30 cellular contexts compared by ENCODE assay signal in the genomic region with DNA sequence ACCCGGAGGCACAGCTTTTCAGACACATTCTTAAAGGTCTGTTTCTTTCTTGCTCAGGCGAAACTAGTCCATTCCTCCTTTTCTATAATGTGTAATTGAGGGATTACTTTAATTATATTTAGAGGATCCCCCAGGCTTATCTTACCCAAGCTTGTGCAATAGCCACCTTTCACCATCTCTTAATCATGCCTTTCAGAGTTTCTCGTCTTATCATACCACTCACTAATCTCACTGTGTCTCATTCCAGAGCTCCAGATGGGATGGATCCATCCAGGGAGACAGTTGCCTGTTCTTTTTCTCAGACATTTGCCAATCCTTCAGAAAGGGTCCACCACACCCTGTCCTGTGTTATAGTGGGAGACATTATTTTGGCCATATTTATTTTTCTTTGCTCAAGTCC. TPM values are rescaled to one million over a fixed set of nuclear protein-coding genes. Genes with fewer than 3 reads are reported as not detected.
DNase-seq lines count a peak whose midpoint lies in the region; ATAC-seq, FAIRE-seq and TF ChIP-seq lines count a peak whose summit lies in the region.
"Had no signal": no experiment of that assay in that cellular context is flagged by ENCODE, and none has a peak within 500 bp of the region (broad histone marks: within the 10 kb centered on the region; RNA-seq: fewer than 3 reads in every experiment).

No MANE protein-coding gene starts in this region.

- no peak for TF ChIP-seq CTCF in coronary artery (IDR thresholded peaks at IDR 0.05)
- no peak for TF ChIP-seq CTCF in tibial artery (IDR thresholded peaks at IDR 0.05)

- H3K9me3 ChIP-seq in muscle layer of duodenum (ENCODE audit: control insufficient read depth in 1 of 2, low read length in 2 of 2): no peaks in the 10 kb centered on the region
- no peaks in the 10 kb centered on the region for H3K9me3 ChIP-seq in tibial artery
- H3K9me3 ChIP-seq: adrenal gland, upper lobe of right lung had no signal

- no peak for FAIRE-seq in urothelium cell line (lab: Jason Lieb, UNC)
- FAIRE-seq: bronchial epithelial cell had no signal

- H3K4me3 ChIP-seq in coronary artery (peak overlapping the region; percentile 22), muscle layer of duodenum (ENCODE audit: low read depth in 1 of 2, low read length in 2 of 2) (no peak overlapping the region), tibial artery (no peak overlapping the region)
- H3K4me3 ChIP-seq: adrenal gland, neural progenitor cell, PC-9, upper lobe of right lung had no signal

- H3K36me3 ChIP-seq in muscle layer of duodenum (ENCODE audit: control insufficient read depth in 1 of 2, insufficient read depth in 2 of 2, low read length in 2 of 2) (no peaks in the 10 kb centered on the region), tibial artery (peaks cover 0 to 22% (median under 1%) of the 10 kb centered on the region in 3 donors)
- H3K36me3 ChIP-seq: adrenal gland, neural progenitor cell, upper lobe of right lung had no signal

- DNase-seq in SK-N-DZ (ENCODE audit: low spot score) (peak; percentile 23), coronary artery (ENCODE audit: low spot score) (no peak), tibial artery (no peak), urothelium cell line (ENCODE audit: low spot score) (no peak), dermis blood vessel endothelial cell (no peak)
- DNase-seq: activated B cell treated with CpG ODN at 0.5 μM for 24 hours; activated naive CD4-positive, alpha-beta T cell treated with anti-CD3 and anti-CD28 coated beads for 36 hours; adrenal gland; C1 segment of cervical spinal cord; COR-L47; DMS79; GDM1; HCEC 1CT; IMR-90; mammary epithelial cell; NCI-H1048; NCI-H1694; NCI-H510A treated with DMSO at 0.1 percent for 48 hours; NK-92 treated with Interleukin-12 subunit alpha and Interleukin-12 subunit beta, amount 100 ng/mL, for 24 hours; PC-9; posterior cingulate gyrus; SHP77 treated with DMSO at 0.1 percent for 48 hours; stimulated activated CD4-positive, alpha-beta T cell treated with anti-CD3 and anti-CD28 coated beads, Interleukin-15, amount 100 ng/mL, for 24 hours; stimulated activated naive CD8-positive, alpha-beta T cell treated with anti-CD3 and anti-CD28 coated beads, Interleukin-15, Interleukin-2, amounts not matched to agents 100 U/mL and 50 U/mL, for 24 hours; upper lobe of right lung had no signal

- no peak for ATAC-seq in HG02970 (IDR thresholded peaks at IDR 0.05; ENCODE audit: low FRiP score, unreplicated experiment)
- ATAC-seq: stimulated activated naive CD8-positive, alpha-beta T cell treated with anti-CD3 and anti-CD28 coated beads, Interleukin-15, Interleukin-2, amounts not matched to agents 100 U/mL and 50 U/mL, for 24 hours; upper lobe of right lung had no signal

- H3K4me1 ChIP-seq in muscle layer of duodenum (ENCODE audit: control insufficient read depth in 1 of 2, insufficient read depth in 2 of 2, low read length in 2 of 2): peaks cover 0 to 39% of the 10 kb centered on the region in 2 donors
- H3K4me1 ChIP-seq in tibial artery: peaks cover 0 to 99% (median 29%) of the 10 kb centered on the region in 4 donors

- H3K27ac ChIP-seq in coronary artery (peak overlapping the region; percentile 38 to 68), muscle layer of duodenum (ENCODE audit: low read length) (peak overlapping the region; percentile 20), tibial artery (peak overlapping the region; percentile 36 to 40)
- H3K27ac ChIP-seq: adrenal gland, neural progenitor cell, PC-9, upper lobe of right lung had no signal

- H3K27me3 ChIP-seq in muscle layer of duodenum (ENCODE audit: low read depth, low read length) (no peaks in the 10 kb centered on the region), tibial artery (no peaks in the 10 kb centered on the region)
- H3K27me3 ChIP-seq: adrenal gland, upper lobe of right lung had no signal

- intact Hi-C loops in tibial artery (cut with DNase I; ENCODE audit: low total_unique reads): no loop called here

RNA-seq across cellular contexts. Expression of a gene that starts 12.5 kb away (rescaled TPM):
- not detected in 2 replicates for polyA plus RNA-seq in SK-N-DZ (2014; cell fraction: cytosol; rRNA removed)
- not detected in 2 replicates for polyA plus RNA-seq in SK-N-DZ (2014; cell fraction: nucleus; rRNA removed)
- total RNA-seq in dermis blood vessel endothelial cell: 158 and 779 TPM in 2 replicates
- total RNA-seq: activated B cell treated with CpG ODN at 0.5 μM for 24 hours; activated naive CD4-positive, alpha-beta T cell treated with anti-CD3 and anti-CD28 coated beads for 36 hours; bronchial epithelial cell; IMR-90; kidney epithelial cell; PC-9 had no signal
- polyA plus RNA-seq: IMR-90 had no signal
